2 cellular contexts compared by ENCODE assay signal in the genomic region with DNA sequence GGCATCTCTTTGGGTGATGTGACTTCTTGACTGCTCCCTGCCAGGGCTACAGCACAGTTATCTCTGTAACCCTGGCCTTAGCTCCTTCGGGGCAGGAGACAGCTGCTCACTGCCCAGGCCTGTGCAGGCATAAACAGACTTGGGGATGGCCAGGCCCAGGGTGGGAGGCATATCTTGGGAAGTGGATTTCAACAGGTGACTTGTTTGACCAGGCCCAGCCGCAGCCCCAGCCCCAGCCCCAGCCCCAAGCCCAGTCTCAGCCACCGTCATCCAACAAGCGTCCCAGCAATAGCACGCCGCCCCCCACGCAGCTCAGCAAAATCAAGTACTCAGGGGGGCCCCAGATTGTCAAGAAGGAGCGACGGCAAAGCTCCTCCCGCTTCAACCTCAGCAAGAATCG.
TF ChIP-seq lines count a peak whose summit lies in the region.

No MANE protein-coding gene starts in this region.

TF ChIP-seq in HEK293, 187 proteins besides CTCF, POLR2A, EP300 and RAD21:
- no peak for TF ChIP-seq HOXD13 (CRISPR knock-in tag; IDR thresholded peaks at IDR 0.05; ENCODE audit: borderline replicate concordance)
- peak; percentile 85 for TF ChIP-seq SCRT2 (tag by site-specific recombination; IDR thresholded peaks at IDR 0.05)
TF ChIP-seq in HEK293: peak in this region for 1.

TF ChIP-seq in K562, 482 proteins besides CTCF, POLR2A, EP300 and RAD21:
- TF ChIP-seq POLR2G (IDR thresholded peaks at IDR 0.05; ENCODE audit: low read depth, low read length) (0 out of 2 replicates have a peak, but pooled peaks have one; percentile 5), RBM25 (IDR thresholded peaks at IDR 0.05; ENCODE audit: low read depth, low read length, severe bottlenecking) (no peak)
